1 cellular context compared by ENCODE assay signal in genomic region chr4:55547461-55547770, GRCh38.
TF ChIP-seq lines count a peak whose summit lies in the region.

No MANE protein-coding gene starts in this region.

TF ChIP-seq in WTC11, 78 proteins besides CTCF, POLR2A, EP300 and RAD21 (continued from another document):
- no peak for TF ChIP-seq PRRX2 (CRISPR knock-in tag; IDR thresholded peaks at IDR 0.05)
- no peak for TF ChIP-seq SMAD4 (CRISPR knock-in tag; IDR thresholded peaks at IDR 0.05)
- no peak for TF ChIP-seq FOXJ3 (CRISPR knock-in tag; IDR thresholded peaks at IDR 0.05; ENCODE audit: borderline replicate concordance)
- no peak for TF ChIP-seq ZNF232 (CRISPR knock-in tag; IDR thresholded peaks at IDR 0.05)
- TF ChIP-seq HMGXB4 (CRISPR knock-in tag; IDR thresholded peaks at IDR 0.05), result no peak
- TF ChIP-seq STAT6 (CRISPR knock-in tag; conservative IDR thresholded peaks at IDR 0.05; ENCODE audit: low read depth), result no peak
TF ChIP-seq in WTC11: peak in this region for 0.
